In genomic region chr5:132747693-132748440, GRCh38 we compare ENCODE assay signal across 8 cellular contexts. TPM values are rescaled to one million over a fixed set of nuclear protein-coding genes. Genes with fewer than 3 reads are reported as not detected.
DNase-seq lines count a peak whose midpoint lies in the region; ATAC-seq and TF ChIP-seq lines count a peak whose summit lies in the region.

No MANE protein-coding gene starts in this region.

- peak overlapping the region; percentile 47 for H3K4me3 Mint-ChIP-seq in activated CD4-positive, alpha-beta T cell treated with anti-CD3 and anti-CD28 coated beads, Interleukin-2, amount 10 ng/mL, durations not matched to agents 7 days and 5 days

- H3K27ac Mint-ChIP-seq in activated CD4-positive, alpha-beta T cell treated with anti-CD3 and anti-CD28 coated beads, Interleukin-2, amount 10 ng/mL, durations not matched to agents 7 days and 5 days: peak overlapping the region; percentile 46

- DNase-seq in activated CD4-positive, alpha-beta T cell treated with anti-CD3 and anti-CD28 coated beads, Interleukin-2, amount 10 ng/mL, durations not matched to agents 7 days and 5 days: peak; percentile 55
- DNase-seq in smooth muscle cell (lab: John Stamatoyannopoulos, UW; ENCODE audit: unreplicated experiment) (no peak), NCI-H82 treated with DMSO at 0.1 percent for 48 hours (lab: John Stamatoyannopoulos, UW; ENCODE audit: unreplicated experiment) (no peak), NCI-H446 (lab: John Stamatoyannopoulos, UW) (no peak)

- peak overlapping the region; percentile 54 for H3K4me3 ChIP-seq in smooth muscle cell

- H2AFZ ChIP-seq in smooth muscle cell (ENCODE audit: low read depth): peak overlapping the region; percentile 27

- 13% methylated on average over 62 of the region's 69 CpGs for WGBS in smooth muscle cell (ENCODE audit: low lambda C conversion rate)

- H3K9me3 ChIP-seq in smooth muscle cell (replicated peaks; ENCODE audit: low read depth): no peaks in the 10 kb centered on the region

- H3K79me2 ChIP-seq in smooth muscle cell (ENCODE audit: low read depth): no peaks in the 10 kb centered on the region

- peaks cover 16% of the 10 kb centered on the region for H3K27me3 Mint-ChIP-seq in activated CD4-positive, alpha-beta T cell treated with anti-CD3 and anti-CD28 coated beads, Interleukin-2, amount 10 ng/mL, durations not matched to agents 7 days and 5 days

- H3F3A ChIP-seq in smooth muscle cell (ENCODE audit: low read depth): no peaks in the 10 kb centered on the region

- H3K4me1 Mint-ChIP-seq in activated CD4-positive, alpha-beta T cell treated with anti-CD3 and anti-CD28 coated beads, Interleukin-2, amount 10 ng/mL, durations not matched to agents 7 days and 5 days: peaks cover 28% of the 10 kb centered on the region

- ATAC-seq in GM19023 (IDR thresholded peaks at IDR 0.05; ENCODE audit: unreplicated experiment): peak; percentile 12
- ATAC-seq in esophagus mucosa: peak; percentile 27
- no peak for ATAC-seq in HG03439 (IDR thresholded peaks at IDR 0.05; ENCODE audit: unreplicated experiment)
- no peak for ATAC-seq in HG03342 (IDR thresholded peaks at IDR 0.05; ENCODE audit: unreplicated experiment)

- POLR2A ChIA-PET in activated CD4-positive, alpha-beta T cell treated with anti-CD3 and anti-CD28 coated beads, Interleukin-2, amount 10 ng/mL, durations not matched to agents 7 days and 5 days (lab: Charles Lee): no interaction called here

- H4K20me1 ChIP-seq in smooth muscle cell (ENCODE audit: low read depth): no peaks in the 10 kb centered on the region

- H3K27ac ChIP-seq in smooth muscle cell (ENCODE audit: low read depth): no peak overlapping the region

- peaks cover 3% of the 10 kb centered on the region for H3K36me3 Mint-ChIP-seq in activated CD4-positive, alpha-beta T cell treated with anti-CD3 and anti-CD28 coated beads, Interleukin-2, amount 10 ng/mL, durations not matched to agents 7 days and 5 days (ENCODE audit: low read depth)

- no peaks in the 10 kb centered on the region for H3K9me3 Mint-ChIP-seq in activated CD4-positive, alpha-beta T cell treated with anti-CD3 and anti-CD28 coated beads, Interleukin-2, amount 10 ng/mL, durations not matched to agents 7 days and 5 days

- H3K9ac ChIP-seq in smooth muscle cell (ENCODE audit: low read depth): no peak overlapping the region

- H3K36me3 ChIP-seq in smooth muscle cell (ENCODE audit: low read depth): no peaks in the 10 kb centered on the region

- H3K27me3 ChIP-seq in smooth muscle cell (ENCODE audit: low read depth): peaks cover 63% of the 10 kb centered on the region

- TF ChIP-seq CTCF in smooth muscle cell (IDR thresholded peaks at IDR 0.05; ENCODE audit: borderline replicate concordance, insufficient read depth, poor library complexity, severe bottlenecking): no peak

- H3K4me1 ChIP-seq in smooth muscle cell (ENCODE audit: low read depth): peaks cover 4% of the 10 kb centered on the region

- peak overlapping the region; percentile 84 for H3K4me2 ChIP-seq in smooth muscle cell

- CTCF ChIA-PET in activated CD4-positive, alpha-beta T cell treated with anti-CD3 and anti-CD28 coated beads, Interleukin-2, amount 10 ng/mL, durations not matched to agents 7 days and 5 days (lab: Charles Lee): interaction anchor here (0.6 to 2.0 kb wide), 10 partner anchors 9 to 361 kb away, joined by 3 to 11 read pairs (median 3); partner anchors contain the start of gene KIF3A

RNA-seq across cellular contexts. Expression of gene CCNI2, which starts 0.6 kb away (rescaled TPM):
- 1 to 10 TPM; 5.5 to 6.2 TPM for total RNA-seq in activated CD4-positive, alpha-beta T cell treated with anti-CD3 and anti-CD28 coated beads, Interleukin-2, amount 10 ng/mL, durations not matched to agents 7 days and 5 days
- not detected for total RNA-seq in esophagus mucosa
- 0.36 and 0.81 TPM in 2 replicates for total RNA-seq in smooth muscle cell
- 0.41 and 1.7 TPM in 2 replicates for polyA plus RNA-seq in smooth muscle cell

RNA-seq across cellular contexts. Expression of gene KIF3A, which starts 10.5 kb away (rescaled TPM):
- total RNA-seq in activated CD4-positive, alpha-beta T cell treated with anti-CD3 and anti-CD28 coated beads, Interleukin-2, amount 10 ng/mL, durations not matched to agents 7 days and 5 days: 1 to 10 TPM; 7.5 TPM
- total RNA-seq in esophagus mucosa (5.5 TPM), smooth muscle cell (16.0 and 21.4 TPM in 2 replicates)
- 12.6 and 18.4 TPM in 2 replicates for polyA plus RNA-seq in smooth muscle cell

RNA-seq across cellular contexts. Expression of gene SEPTIN8, which starts 29.2 kb away (rescaled TPM):
- 10 to 100 TPM; 20.5 to 21.6 TPM for total RNA-seq in activated CD4-positive, alpha-beta T cell treated with anti-CD3 and anti-CD28 coated beads, Interleukin-2, amount 10 ng/mL, durations not matched to agents 7 days and 5 days
- total RNA-seq in esophagus mucosa (46.0 TPM), smooth muscle cell (68.1 and 71.5 TPM in 2 replicates)
- 26.3 and 27.6 TPM in 2 replicates for polyA plus RNA-seq in smooth muscle cell

Comparison
In these comparisons a context has a peak if more than half of its experiments do, and no peak if none do; other contexts are left out.
1. ATAC-seq: peak in GM19023 (single experiment) and esophagus mucosa (single experiment); none in HG03439 (single experiment) and HG03342 (single experiment).